Comparison of ENCODE assay signal across 9 cellular contexts in genomic region chr5:57179262-57179960, GRCh38. TPM values are rescaled to one million over a fixed set of nuclear protein-coding genes. Genes with fewer than 3 reads are reported as not detected.
DNase-seq lines count a peak whose midpoint lies in the region; ATAC-seq and TF ChIP-seq lines count a peak whose summit lies in the region.
"Had no signal": no experiment of that assay in that cellular context is flagged by ENCODE, and none has a peak within 500 bp of the region (broad histone marks: within the 10 kb centered on the region; RNA-seq: fewer than 3 reads in every experiment).

No MANE protein-coding gene starts in this region.

- 58% methylated on average over 11 of the region's 11 CpGs for WGBS in thymus

- peaks cover 52% of the 10 kb centered on the region for H3K4me1 Mint-ChIP-seq in T-helper 1 cell treated with Interleukin-12 subunit alpha and Interleukin-12 subunit beta and Interleukin-4 antibody, amounts not matched to agents 30 μg/mL and 1 μg/mL, for 36 hours (ENCODE audit: low read depth)

- H3K27ac ChIP-seq in left lung (peak overlapping the region; percentile 15 to 48), thymus (ENCODE audit: low read depth) (no peak overlapping the region)
- H3K27ac ChIP-seq: epithelial cell of prostate had no signal

- H3K36me3 ChIP-seq in left lung = peaks cover 0 to 14% of the 10 kb centered on the region in 2 donors
- H3K36me3 ChIP-seq in thymus (ENCODE audit: control insufficient read depth, insufficient read depth) = peaks cover 18% of the 10 kb centered on the region

- H3K9me3 Mint-ChIP-seq in T-helper 1 cell treated with Interleukin-12 subunit alpha and Interleukin-12 subunit beta and Interleukin-4 antibody, amounts not matched to agents 30 μg/mL and 1 μg/mL, for 36 hours = no peaks in the 10 kb centered on the region

- H3K9me3 ChIP-seq in left lung (no peaks in the 10 kb centered on the region), thymus (ENCODE audit: control insufficient read depth) (no peaks in the 10 kb centered on the region)

- no peak for TF ChIP-seq CTCF in left lung (IDR thresholded peaks at IDR 0.05)

- H3K27me3 ChIP-seq in left lung (no peaks in the 10 kb centered on the region), thymus (ENCODE audit: control insufficient read depth, insufficient read depth) (no peaks in the 10 kb centered on the region)

- peak overlapping the region; percentile 99 for H3K4me3 Mint-ChIP-seq in T-helper 1 cell treated with Interleukin-12 subunit alpha and Interleukin-12 subunit beta and Interleukin-4 antibody, amounts not matched to agents 30 μg/mL and 1 μg/mL, for 36 hours

- peak overlapping the region; percentile 88 for H3K27ac Mint-ChIP-seq in T-helper 1 cell treated with Interleukin-12 subunit alpha and Interleukin-12 subunit beta and Interleukin-4 antibody, amounts not matched to agents 30 μg/mL and 1 μg/mL, for 36 hours

- DNase-seq in T-helper 1 cell (no peak), astrocyte of the hippocampus (ENCODE audit: low read depth, low spot score) (peak; percentile 13), left lung (no peak), NCI-H69 (lab: John Stamatoyannopoulos, UW) (no peak), GF-D8 (lab: John Stamatoyannopoulos, UW) (no peak)

- ATAC-seq in left lung (no peak), HG02852 (IDR thresholded peaks at IDR 0.05; ENCODE audit: unreplicated experiment) (no peak)

- peaks cover 27 to 87% of the 10 kb centered on the region in 2 donors for H3K4me1 ChIP-seq in left lung
- peaks cover 9% of the 10 kb centered on the region for H3K4me1 ChIP-seq in thymus (ENCODE audit: control insufficient read depth, insufficient read depth, low read length)

- H3K4me3 ChIP-seq in left lung = peak overlapping the region in 1 of 2 donors; percentile 91
- peak overlapping the region; percentile 36 for H3K4me3 ChIP-seq in thymus (ENCODE audit: low read length)

- peaks cover 54% of the 10 kb centered on the region for H3K36me3 Mint-ChIP-seq in T-helper 1 cell treated with Interleukin-12 subunit alpha and Interleukin-12 subunit beta and Interleukin-4 antibody, amounts not matched to agents 30 μg/mL and 1 μg/mL, for 36 hours (ENCODE audit: low read depth)

- intact Hi-C loops in left lung (cut with DNase I) = no loop called here

- no peaks in the 10 kb centered on the region for H3K27me3 Mint-ChIP-seq in T-helper 1 cell treated with Interleukin-12 subunit alpha and Interleukin-12 subunit beta and Interleukin-4 antibody, amounts not matched to agents 30 μg/mL and 1 μg/mL, for 36 hours (ENCODE audit: low read depth)

RNA-seq across cellular contexts. Expression of gene GPBP1, which starts 5.6 kb away (rescaled TPM):
- 10 to 100 TPM; 55.3 to 59.6 TPM for total RNA-seq in left lung
- 149 TPM for polyA plus RNA-seq in thymus
